24 cellular contexts compared by ENCODE assay signal in genomic region chr6:108100003-108100402, GRCh38.
"Had no signal": no experiment of that assay in that cellular context is flagged by ENCODE, and none has a peak within 500 bp of the region (broad histone marks: within the 10 kb centered on the region; RNA-seq: fewer than 3 reads in every experiment).

No MANE protein-coding gene starts in this region.

- DNase-seq: dermis blood vessel endothelial cell; dorsolateral prefrontal cortex; effector CD4-positive, alpha-beta T cell; effector memory CD4-positive, alpha-beta T cell; foreskin fibroblast; foreskin melanocyte; gastrocnemius medialis; glutamatergic neuron; head of caudate nucleus; heart right ventricle; hippocampal formation; left cardiac atrium; left lung; left ventricle myocardium superior; lower lobe of right lung; mesenchymal stem cell; mucosa of descending colon; naive B cell had no signal

- H3K9me3 ChIP-seq: esophagus muscularis mucosa, gastrocnemius medialis, heart right ventricle, left lung, lower lobe of right lung, mucosa of descending colon had no signal

- H3K4me1 ChIP-seq: esophagus muscularis mucosa, heart right ventricle, left lung, lower lobe of right lung had no signal

- H3K27me3 ChIP-seq: gastrocnemius medialis, left lung had no signal

- ATAC-seq: gastrocnemius medialis, heart right ventricle, left cardiac atrium, left lung, left ventricle myocardium superior, lower lobe of right lung, mucosa of descending colon had no signal

- FAIRE-seq: colon, endothelial cell of umbilical vein, islet of Langerhans, keratinocyte had no signal

- H3K27ac ChIP-seq: coronary artery, dorsolateral prefrontal cortex, esophagus muscularis mucosa, gastrocnemius medialis, heart right ventricle, left lung, lower lobe of right lung had no signal

- H3K36me3 ChIP-seq: esophagus muscularis mucosa, gastrocnemius medialis, heart right ventricle, left lung, lower lobe of right lung had no signal

- H3K4me3 ChIP-seq: coronary artery, dorsolateral prefrontal cortex, esophagus muscularis mucosa, gastrocnemius medialis, heart right ventricle, left lung, lower lobe of right lung, mucosa of descending colon had no signal
